ENCODE assay signal across 19 cellular contexts in the genomic region with DNA sequence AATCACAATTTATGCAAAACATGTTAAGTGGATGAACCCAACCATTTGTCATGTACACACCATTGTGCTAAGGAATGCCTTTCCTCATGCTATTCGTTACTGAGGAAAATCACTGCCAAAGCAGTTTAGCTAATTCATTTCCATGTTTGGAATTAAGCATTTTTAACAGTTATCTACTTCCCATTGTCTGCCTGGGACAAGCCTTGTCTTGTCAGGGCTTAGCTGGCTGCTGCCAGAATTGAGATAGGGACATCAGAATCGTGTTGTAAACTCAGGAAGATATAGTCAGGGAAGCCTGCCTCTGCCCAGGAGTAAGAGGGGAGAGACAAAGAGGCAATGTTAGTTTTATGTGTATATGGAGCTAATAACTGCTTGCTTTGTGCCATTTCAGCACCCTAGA.
"Had no signal": no experiment of that assay in that cellular context is flagged by ENCODE, and none has a peak within 500 bp of the region (broad histone marks: within the 10 kb centered on the region; RNA-seq: fewer than 3 reads in every experiment).

No MANE protein-coding gene starts in this region.

- H3K27me3 ChIP-seq: ascending aorta, pancreas, upper lobe of left lung had no signal

- ATAC-seq: activated CD8-positive, alpha-beta T cell treated with anti-CD3 and anti-CD28 coated beads for 36 hours; activated naive CD8-positive, alpha-beta T cell treated with anti-CD3 and anti-CD28 coated beads, Interleukin-2, amount 50 U/mL, for 24 hours; left lobe of liver; pancreas had no signal

- H3K36me3 ChIP-seq: ascending aorta, pancreas, upper lobe of left lung, WERI-Rb-1 had no signal

- H3K36me3 Mint-ChIP-seq: memory B cell had no signal

- H3K4me1 ChIP-seq: ascending aorta, pancreas, upper lobe of left lung had no signal

- H3K9me3 ChIP-seq: ascending aorta, pancreas, upper lobe of left lung had no signal

- H3K4me3 Mint-ChIP-seq: activated CD8-positive, alpha-beta T cell treated with anti-CD3 and anti-CD28 coated beads for 36 hours; activated naive CD8-positive, alpha-beta T cell treated with anti-CD3 and anti-CD28 coated beads, Interleukin-2, amount 50 U/mL, for 24 hours; activated T-helper 1 cell treated with anti-CD3 and anti-CD28 coated beads, Interleukin-12 subunit alpha, Interleukin-12 subunit beta, Interleukin-2, Interleukin-4 antibody, amounts not matched to agents 30 ng/mL and 10 ng/mL and 1 ng/mL, durations not matched to agents 14 hours and 24 hours and 36 hours; memory B cell; nephron progenitor cell; stimulated activated naive CD8-positive, alpha-beta T cell treated with anti-CD3 and anti-CD28 coated beads, Interleukin-15, Interleukin-2, amounts not matched to agents 100 ng/mL and 50 ng/mL, for 24 hours had no signal

- H3K27ac Mint-ChIP-seq: activated CD8-positive, alpha-beta T cell treated with anti-CD3 and anti-CD28 coated beads for 36 hours; activated naive CD8-positive, alpha-beta T cell treated with anti-CD3 and anti-CD28 coated beads, Interleukin-2, amount 50 U/mL, for 24 hours; activated T-helper 1 cell treated with anti-CD3 and anti-CD28 coated beads, Interleukin-12 subunit alpha, Interleukin-12 subunit beta, Interleukin-2, Interleukin-4 antibody, amounts not matched to agents 30 ng/mL and 10 ng/mL and 1 ng/mL, durations not matched to agents 14 hours and 24 hours and 36 hours; memory B cell; nephron progenitor cell; stimulated activated naive CD8-positive, alpha-beta T cell treated with anti-CD3 and anti-CD28 coated beads, Interleukin-15, Interleukin-2, amounts not matched to agents 100 ng/mL and 50 ng/mL, for 24 hours had no signal

- H3K9me3 Mint-ChIP-seq: activated CD8-positive, alpha-beta T cell treated with anti-CD3 and anti-CD28 coated beads for 36 hours; activated naive CD8-positive, alpha-beta T cell treated with anti-CD3 and anti-CD28 coated beads, Interleukin-2, amount 50 U/mL, for 24 hours; activated T-helper 1 cell treated with anti-CD3 and anti-CD28 coated beads, Interleukin-12 subunit alpha, Interleukin-12 subunit beta, Interleukin-2, Interleukin-4 antibody, amounts not matched to agents 30 ng/mL and 10 ng/mL and 1 ng/mL, durations not matched to agents 14 hours and 24 hours and 36 hours; memory B cell; nephron progenitor cell; stimulated activated naive CD8-positive, alpha-beta T cell treated with anti-CD3 and anti-CD28 coated beads, Interleukin-15, Interleukin-2, amounts not matched to agents 100 ng/mL and 50 ng/mL, for 24 hours had no signal

- H3K27ac ChIP-seq: ascending aorta, pancreas, upper lobe of left lung, WERI-Rb-1 had no signal

- H3K4me1 Mint-ChIP-seq: memory B cell had no signal

- H3K27me3 Mint-ChIP-seq: activated naive CD8-positive, alpha-beta T cell treated with anti-CD3 and anti-CD28 coated beads, Interleukin-2, amount 50 U/mL, for 24 hours; memory B cell had no signal

- FAIRE-seq: islet of Langerhans, pancreas had no signal

- DNase-seq: activated CD4-positive, alpha-beta T cell treated with anti-CD3 and anti-CD28 coated beads for 4 hours; activated CD8-positive, alpha-beta memory T cell treated with anti-CD3 and anti-CD28 coated beads, Interleukin-2, amount 50 U/mL, for 4 hours; activated CD8-positive, alpha-beta T cell treated with anti-CD3 and anti-CD28 coated beads for 36 hours; activated naive CD4-positive, alpha-beta T cell; activated naive CD8-positive, alpha-beta T cell treated with anti-CD3 and anti-CD28 coated beads, Interleukin-2, amount 50 U/mL, for 24 hours; dermis blood vessel endothelial cell; glutamatergic neuron; nephron progenitor cell; pancreas; stimulated activated CD4-positive, alpha-beta T cell treated with anti-CD3 and anti-CD28 coated beads, Interleukin-2, amount 100 ng/mL, for 48 hours; T1000; upper lobe of left lung; WERI-Rb-1 had no signal

- H3K4me3 ChIP-seq: ascending aorta, pancreas, upper lobe of left lung had no signal
